8 cellular contexts compared by ENCODE assay signal in genomic region chr5:114055318-114055788, GRCh38.
A peak's percentile ranks its signal among the peaks of the same experiment; 100 is the strongest.
DNase-seq lines count a peak whose midpoint lies in the region; ATAC-seq, FAIRE-seq and TF ChIP-seq lines count a peak whose summit lies in the region.

No MANE protein-coding gene starts in this region.

- intact Hi-C loops in Panc1 (cut with micrococcal nuclease; ENCODE audit: unreplicated experiment): no loop called here

- H3K27me3 ChIP-seq in Panc1 (ENCODE audit: control insufficient read depth, insufficient read depth, low read length): peaks cover 2% of the 10 kb centered on the region; the same call in 1 of the 2 replicates
- peaks cover 0 to 47% (median 10%) of the 10 kb centered on the region in 3 experiments for H3K27me3 ChIP-seq in neuronal stem cell (ENCODE audit: control insufficient read depth in 3 of 3, insufficient read depth in 3 of 3, low read depth in 1 of 3, low read length in 3 of 3)
- H3K27me3 ChIP-seq in small intestine (ENCODE audit: control insufficient read depth in 2 of 2, insufficient read depth in 2 of 2, low read length in 2 of 2): peaks cover 0 to 12% of the 10 kb centered on the region in 2 donors

- no peak overlapping the region for H3K27ac ChIP-seq in Panc1 (ENCODE audit: low read length)
- H3K27ac ChIP-seq in neuronal stem cell (replicated peaks; ENCODE audit: low read length): no peak overlapping the region
- no peak overlapping the region for H3K27ac ChIP-seq in small intestine (ENCODE audit: low read depth in 1 of 2, low read length in 1 of 2)

- H3K4me3 ChIP-seq in Panc1 (ENCODE audit: low read depth in 2 of 2, low read length in 2 of 2): no peak overlapping the region
- H3K4me3 ChIP-seq in neuronal stem cell (ENCODE audit: low read length in 2 of 2): peak overlapping the region; percentile 30 to 74
- H3K4me3 ChIP-seq in small intestine (ENCODE audit: low read depth in 1 of 2, low read length in 2 of 2): no peak overlapping the region

- H3K36me3 ChIP-seq in Panc1 (ENCODE audit: control insufficient read depth, insufficient read depth, low read length) (no peaks in the 10 kb centered on the region), neuronal stem cell (replicated peaks in 1 of 2; ENCODE audit: control insufficient read depth in 2 of 2, insufficient read depth in 2 of 2, low read length in 2 of 2) (no peaks in the 10 kb centered on the region), small intestine (ENCODE audit: control insufficient read depth in 2 of 2, insufficient read depth in 2 of 2, low read length in 2 of 2) (no peaks in the 10 kb centered on the region)

- H3K4me1 ChIP-seq in Panc1 (ENCODE audit: control insufficient read depth, insufficient read depth, low read length): no peaks in the 10 kb centered on the region
- peaks cover 5 to 10% of the 10 kb centered on the region in 2 donors for H3K4me1 ChIP-seq in neuronal stem cell (ENCODE audit: control insufficient read depth in 2 of 2, insufficient read depth in 1 of 2, low read depth in 1 of 2, low read length in 2 of 2)
- no peaks in the 10 kb centered on the region for H3K4me1 ChIP-seq in small intestine (ENCODE audit: control insufficient read depth in 2 of 2, insufficient read depth in 1 of 2, low read depth in 1 of 2, low read length in 1 of 2)

- no TSS peak for BruUV-seq in Panc1 (replicated peaks; lab: Mats Ljungman, UMichigan)

- in situ Hi-C loops in G401 (cut with HindIII; ENCODE audit: low sequenced_read_pairs): no loop called here
- in situ Hi-C loops in Panc1 (cut with HindIII; ENCODE audit: low pct_unique_long_range_greater_than_20kb, low sequenced_read_pairs): no loop called here

- no peak overlapping the region for H3K4ac ChIP-seq in neuronal stem cell (ENCODE audit: low read length)

- no peak overlapping the region for H3K14ac ChIP-seq in neuronal stem cell (ENCODE audit: low read length)

- no CpG with 5 or more reads among the region's 37 CpGs for WGBS in neuronal stem cell (ENCODE audit: extremely low coverage in 2 of 2, insufficient read length in 2 of 2, insufficient replicate concordance in 1 of 2), 2 donors
- WGBS in small intestine, 3 donors: 2 to 6% (median 3%) methylated on average over 36 to 37 of the region's 37 CpGs

- no peak overlapping the region for H2BK12ac ChIP-seq in neuronal stem cell (ENCODE audit: low read length)

- TF ChIP-seq CTCF in Panc1 (IDR thresholded peaks at IDR 0.05): no peak

- CTCF ChIA-PET in Panc1 (lab: Charles Lee): no interaction called here

- no peak overlapping the region for H2BK5ac ChIP-seq in neuronal stem cell (ENCODE audit: low read length)

- ATAC-seq in Panc1: peak; percentile 34; the same call in 1 of the 2 replicates

- no peak overlapping the region for H2BK120ac ChIP-seq in neuronal stem cell (ENCODE audit: low read depth, low read length)

- H3K23ac ChIP-seq in neuronal stem cell (ENCODE audit: low read depth, low read length, poor library complexity): no peak overlapping the region

- no peak overlapping the region for H4K91ac ChIP-seq in neuronal stem cell (ENCODE audit: low read depth, low read length, poor library complexity)

- peak overlapping the region; percentile 85 for H2AFZ ChIP-seq in neuronal stem cell (ENCODE audit: low read length)

- DNase-seq in G401 (ENCODE audit: low spot score) (peak; percentile 55), Panc1 (ENCODE audit: low read depth, low spot score) (no peak), foreskin melanocyte (peak; percentile 10), neuronal stem cell (ENCODE audit: low spot score) (peak; percentile 65), NCI-H2196 (lab: John Stamatoyannopoulos, UW; ENCODE audit: unreplicated experiment) (no peak), OCI-M2 (lab: John Stamatoyannopoulos, UW; ENCODE audit: unreplicated experiment) (no peak), KG1 (lab: John Stamatoyannopoulos, UW) (no peak), small intestine (no peak)

- no peak for FAIRE-seq in small intestine (lab: Jason Lieb, UNC)

- H3K9me3 ChIP-seq in Panc1 (ENCODE audit: control insufficient read depth, insufficient read depth, low read depth, low read length) (no peaks in the 10 kb centered on the region), neuronal stem cell (replicated peaks in 1 of 2; ENCODE audit: control insufficient read depth in 2 of 2, insufficient read depth in 1 of 2, low read depth in 1 of 2, low read length in 2 of 2) (no peaks in the 10 kb centered on the region), small intestine (ENCODE audit: control insufficient read depth, low read depth) (no peaks in the 10 kb centered on the region)

- no peak overlapping the region for H2BK15ac ChIP-seq in neuronal stem cell (ENCODE audit: low read length)

- H3K18ac ChIP-seq in neuronal stem cell (ENCODE audit: low read length): no peak overlapping the region

- H4K8ac ChIP-seq in neuronal stem cell (ENCODE audit: low read depth, low read length): no peak overlapping the region

- POLR2A ChIA-PET in Panc1 (lab: Charles Lee): no interaction called here

- H3K4me2 ChIP-seq in neuronal stem cell (ENCODE audit: insufficient read depth, low read length, poor library complexity, severe bottlenecking): peak overlapping the region; percentile 90

- no peak overlapping the region for H3K9ac ChIP-seq in neuronal stem cell (ENCODE audit: low read depth, low read length, poor library complexity)

- H3K79me1 ChIP-seq in neuronal stem cell (ENCODE audit: low read depth, low read length): no peaks in the 10 kb centered on the region

- H2AK5ac ChIP-seq in neuronal stem cell (ENCODE audit: low read depth, low read length): no peak overlapping the region

Comparison
In these comparisons a context has a peak if more than half of its experiments do, and no peak if none do; other contexts are left out.
1. DNase-seq: peak in G401 (single experiment), foreskin melanocyte (single experiment) and neuronal stem cell (single experiment); none in Panc1 (single experiment), NCI-H2196 (single experiment), OCI-M2 (single experiment), KG1 (single experiment) and small intestine (single experiment).
2. H3K4me3 ChIP-seq: peak in neuronal stem cell (2 of 2); none in Panc1 (0 of 2) and small intestine (0 of 2).